ENCODE assay signal across 22 cellular contexts in genomic region chr6:43778976-43779863, GRCh38. TPM values are rescaled to one million over a fixed set of nuclear protein-coding genes. Genes with fewer than 3 reads are reported as not detected.
DNase-seq lines count a peak whose midpoint lies in the region; ATAC-seq and TF ChIP-seq lines count a peak whose summit lies in the region.
"Had no signal": no experiment of that assay in that cellular context is flagged by ENCODE, and none has a peak within 500 bp of the region (broad histone marks: within the 10 kb centered on the region; RNA-seq: fewer than 3 reads in every experiment).

No MANE protein-coding gene starts in this region.

- intact Hi-C loops in CD14-positive monocyte (cut with micrococcal nuclease): no loop called here

- peaks cover under 1 to 4% (median 3%) of the 10 kb centered on the region in 3 donors for H3K27me3 Mint-ChIP-seq in CD14-positive monocyte (ENCODE audit: low read depth in 3 of 3)
- peaks cover 3 to 13% of the 10 kb centered on the region in 2 donors for H3K27me3 Mint-ChIP-seq in effector memory CD8-positive, alpha-beta T cell

- peak overlapping the region; percentile 98 for H3K27ac ChIP-seq in right atrium auricular region

- peak overlapping the region in 4 of 7 donors; percentile 48 to 78 (median 58) for H3K27ac Mint-ChIP-seq in CD14-positive monocyte
- H3K27ac Mint-ChIP-seq in effector memory CD8-positive, alpha-beta T cell: no peak overlapping the region

- DNase-seq in CD14-positive monocyte (ENCODE audit: low spot score) (no peak), right atrium auricular region (ENCODE audit: low spot score) (no peak), retinal pigment epithelial cell (ENCODE audit: low read depth) (no peak), GOT3 (lab: John Stamatoyannopoulos, UW) (no peak), nucleus accumbens (lab: John Stamatoyannopoulos, UW) (no peak)
- DNase-seq in effector memory CD8-positive, alpha-beta T cell: no peak
- DNase-seq: activated CD4-positive, alpha-beta T cell treated with anti-CD3 and anti-CD28 coated beads for 1 hour; activated CD8-positive, alpha-beta memory T cell treated with anti-CD3 and anti-CD28 coated beads for 24 hours; activated naive CD4-positive, alpha-beta T cell treated with Interleukin-2 at 50 U/mL for 16 hours; activated T-cell treated with anti-CD3 and anti-CD28 coated beads, Interleukin-2, amount 50 U/mL, for 48 hours; AML-193; amygdala; COR-L47; DND-41; Kasumi-1; NCI-H1048; NCI-H2029; NCI-H2227 treated with DMSO at 0.1 percent for 48 hours; sigmoid colon had no signal

- peaks cover 0 to 69% of the 10 kb centered on the region in 2 donors for H3K4me1 ChIP-seq in right atrium auricular region

- peaks cover 90 to 91% of the 10 kb centered on the region in 2 donors for H3K36me3 Mint-ChIP-seq in CD14-positive monocyte
- H3K36me3 Mint-ChIP-seq in effector memory CD8-positive, alpha-beta T cell (ENCODE audit: insufficient read depth): peaks cover 4% of the 10 kb centered on the region

- H3K27me3 ChIP-seq in right atrium auricular region: no peaks in the 10 kb centered on the region
- H3K27me3 ChIP-seq: sigmoid colon had no signal

- H3K4me3 ChIP-seq in right atrium auricular region (no peak overlapping the region), retinal pigment epithelial cell (ENCODE audit: low read length) (no peak overlapping the region)
- H3K4me3 ChIP-seq: GM12878, sigmoid colon had no signal

- peaks cover 71% of the 10 kb centered on the region for H3K36me3 ChIP-seq in right atrium auricular region

- no peak for ATAC-seq in effector memory CD8-positive, alpha-beta T cell (replicated peaks)
- ATAC-seq: GM12878 had no signal

- H3K4me1 Mint-ChIP-seq in CD14-positive monocyte: peaks cover 23% of the 10 kb centered on the region
- H3K4me1 Mint-ChIP-seq in effector memory CD8-positive, alpha-beta T cell (ENCODE audit: low read depth in 2 of 2): peaks cover 4 to 6% of the 10 kb centered on the region in 2 donors

- no peaks in the 10 kb centered on the region for H3K9me3 Mint-ChIP-seq in CD14-positive monocyte
- no peaks in the 10 kb centered on the region for H3K9me3 Mint-ChIP-seq in effector memory CD8-positive, alpha-beta T cell
- H3K9me3 Mint-ChIP-seq: central memory CD8-positive, alpha-beta T cell had no signal

- TF ChIP-seq CTCF in CD14-positive monocyte (IDR thresholded peaks at IDR 0.05) (no peak), right atrium auricular region (IDR thresholded peaks at IDR 0.05) (no peak), retinal pigment epithelial cell (conservative IDR thresholded peaks at IDR 0.05; ENCODE audit: low read depth, low read length) (peak; percentile 6)

- H3K4me3 Mint-ChIP-seq in CD14-positive monocyte: no peak overlapping the region
- H3K4me3 Mint-ChIP-seq in effector memory CD8-positive, alpha-beta T cell: no peak overlapping the region
- H3K4me3 Mint-ChIP-seq: central memory CD8-positive, alpha-beta T cell had no signal

- no peaks in the 10 kb centered on the region for H3K9me3 ChIP-seq in right atrium auricular region
- H3K9me3 ChIP-seq: sigmoid colon had no signal

TF ChIP-seq in PFSK-1, 5 proteins besides CTCF, POLR2A, EP300 and RAD21:
- TF ChIP-seq TAF1 (IDR thresholded peaks at IDR 0.05; ENCODE audit: borderline replicate concordance, insufficient read depth, low read length) (no peak), FOXP2 (optimal IDR thresholded peaks at IDR 0.05; ENCODE audit: borderline replicate concordance, extremely low read depth, extremely low read length, insufficient read depth) (no peak), REST (IDR thresholded peaks at IDR 0.05; ENCODE audit: insufficient read depth in 1 of 2, low read depth in 2 of 2, low read length in 2 of 2) (no peak), POLR2AphosphoS5 (IDR thresholded peaks at IDR 0.05; ENCODE audit: low read depth, low read length) (0 out of 2 replicates have a peak, but pooled peaks have one; percentile 31)
TF ChIP-seq in PFSK-1: peak in this region for 1.

RNA-seq across cellular contexts. Expression of gene VEGFA, which starts 9.2 kb away (rescaled TPM):
- polyA plus RNA-seq in CD14-positive monocyte: 10 to 100 TPM; 19.0 to 32.0 TPM
- 492 TPM for polyA plus RNA-seq in PFSK-1 (2012; ENCODE audit: insufficient read length, low read depth)
- 100 to 1,000 TPM; 102 to 132 TPM for total RNA-seq in right atrium auricular region

Comparison
In these comparisons a context has a peak if more than half of its experiments do, and no peak if none do; other contexts are left out.
1. H3K27ac Mint-ChIP-seq: peak in CD14-positive monocyte (4 of 7); none in effector memory CD8-positive, alpha-beta T cell (0 of 2).